In genomic region chr11:74592063-74592440, GRCh38 we compare ENCODE assay signal across 8 cellular contexts. TPM values are rescaled to one million over a fixed set of nuclear protein-coding genes. Genes with fewer than 3 reads are reported as not detected.
A peak's percentile ranks its signal among the peaks of the same experiment; 100 is the strongest.
DNase-seq lines count a peak whose midpoint lies in the region; ATAC-seq and TF ChIP-seq lines count a peak whose summit lies in the region.

No MANE protein-coding gene starts in this region.

- peak overlapping the region; percentile 85 for H3K4me2 ChIP-seq in DOHH2 (ENCODE audit: low read length)

- H3K9me2 ChIP-seq in DOHH2 (replicated peaks; ENCODE audit: control insufficient read depth, low read length) = no peaks in the 10 kb centered on the region

- peak overlapping the region; percentile 91 for H3K4me3 ChIP-seq in DOHH2 (ENCODE audit: low read length)
- peak overlapping the region; percentile 86 for H3K4me3 ChIP-seq in MG63
- H3K4me3 ChIP-seq in ectodermal cell (ENCODE audit: insufficient read depth, low read depth, low read length) = peak overlapping the region; percentile 100
- H3K4me3 ChIP-seq in naive thymus-derived CD4-positive, alpha-beta T cell (ENCODE audit: low read length) = peak overlapping the region; percentile 98

- peaks cover 0 to 9% (median 0%) of the 10 kb centered on the region in 5 donors for H3K27me3 Mint-ChIP-seq in naive thymus-derived CD4-positive, alpha-beta T cell

- H4K20me1 ChIP-seq in DOHH2 (ENCODE audit: control insufficient read depth, insufficient read depth, low read depth, low read length) = no peaks in the 10 kb centered on the region

- no peak for ATAC-seq in naive thymus-derived CD4-positive, alpha-beta T cell

- DNase-seq in MG63 = no peak
- DNase-seq in naive thymus-derived CD4-positive, alpha-beta T cell = no peak
- no peak for DNase-seq in UCSD-AML1 (lab: John Stamatoyannopoulos, UW; ENCODE audit: unreplicated experiment)
- DNase-seq in activated CD8-positive, alpha-beta memory T cell treated with anti-CD3 and anti-CD28 coated beads, Interleukin-2, amount 50 U/mL, for 48 hours = no peak
- no peak for DNase-seq in HuH-7.5 (ENCODE audit: low spot score)
- no peak for DNase-seq in occipital lobe (lab: John Stamatoyannopoulos, UW)

- intact Hi-C loops in naive thymus-derived CD4-positive, alpha-beta T cell (cut with micrococcal nuclease) = loop anchor here (1.0 to 10.0 kb wide), 13 partner anchors 99 to 1853 kb away; partner anchors contain the start of genes C2CD3 (in 2 of the 2), LIPT2 (in 2 of the 2), PGM2L1 (in 2 of the 2) and PPME1 (in 2 of the 2)

- 30 to 33% methylated on average over 6 of the region's 7 CpGs for WGBS in ectodermal cell, 2 experiments

- H3K9me3 Mint-ChIP-seq in naive thymus-derived CD4-positive, alpha-beta T cell = peaks cover 0 to 1% (median 0%) of the 10 kb centered on the region in 11 donors

- H3K27ac Mint-ChIP-seq in naive thymus-derived CD4-positive, alpha-beta T cell = peak overlapping the region; percentile 90 to 99 (median 95)

- peaks cover 42% of the 10 kb centered on the region for H3K36me3 ChIP-seq in DOHH2 (ENCODE audit: control insufficient read depth, low read length)
- peaks cover 29% of the 10 kb centered on the region for H3K36me3 ChIP-seq in MG63
- H3K36me3 ChIP-seq in ectodermal cell (ENCODE audit: control insufficient read depth, insufficient read depth, low read length) = peaks cover 14% of the 10 kb centered on the region
- peaks cover 0 to 5% (median 0%) of the 10 kb centered on the region in 3 experiments for H3K36me3 ChIP-seq in naive thymus-derived CD4-positive, alpha-beta T cell (ENCODE audit: control insufficient read depth in 2 of 3, insufficient read depth in 3 of 3, low read length in 3 of 3)

- no peaks in the 10 kb centered on the region for H3K27me3 ChIP-seq in DOHH2 (ENCODE audit: control insufficient read depth, low read length)
- H3K27me3 ChIP-seq in MG63 = no peaks in the 10 kb centered on the region
- H3K27me3 ChIP-seq in ectodermal cell (ENCODE audit: control insufficient read depth, insufficient read depth, low read length, poor library complexity, severe bottlenecking) = no peaks in the 10 kb centered on the region
- no peaks in the 10 kb centered on the region for H3K27me3 ChIP-seq in naive thymus-derived CD4-positive, alpha-beta T cell (ENCODE audit: control insufficient read depth in 2 of 2, insufficient read depth in 2 of 2, low read length in 2 of 2)

- peaks cover 45% of the 10 kb centered on the region for H3K79me2 ChIP-seq in DOHH2 (ENCODE audit: control insufficient read depth, low read length)

- H3K36me3 Mint-ChIP-seq in naive thymus-derived CD4-positive, alpha-beta T cell = peaks cover 0 to 23% (median 7%) of the 10 kb centered on the region in 5 donors

- peaks cover 18% of the 10 kb centered on the region for H3K4me1 ChIP-seq in DOHH2 (ENCODE audit: control insufficient read depth, low read length)
- peaks cover 8% of the 10 kb centered on the region for H3K4me1 ChIP-seq in ectodermal cell (ENCODE audit: control insufficient read depth, insufficient read depth, low read length)
- peaks cover 9% of the 10 kb centered on the region in 2 donors for H3K4me1 ChIP-seq in naive thymus-derived CD4-positive, alpha-beta T cell (ENCODE audit: control insufficient read depth in 2 of 2, insufficient read depth in 2 of 2, low read length in 2 of 2)

- no peak for TF ChIP-seq CTCF in DOHH2 (IDR thresholded peaks at IDR 0.05; ENCODE audit: low read depth, low read length, poor library complexity, severe bottlenecking)

- CTCF ChIA-PET in naive thymus-derived CD4-positive, alpha-beta T cell (lab: Charles Lee) = interaction anchor here (0.6 kb wide), 1 partner anchor 679 kb away, joined by 5 read pairs; no protein-coding TSS in a partner anchor

- peaks cover 7 to 33% (median 27%) of the 10 kb centered on the region in 7 donors for H3K4me1 Mint-ChIP-seq in naive thymus-derived CD4-positive, alpha-beta T cell

- POLR2A ChIA-PET in naive thymus-derived CD4-positive, alpha-beta T cell (lab: Charles Lee) = interaction anchor here (0.7 to 2.8 kb wide), 5 partner anchors 11 to 813 kb away, joined by 3 to 32 read pairs (median 4); partner anchors contain the start of gene LIPT2

- no peaks in the 10 kb centered on the region for H3F3A ChIP-seq in DOHH2 (ENCODE audit: control insufficient read depth, insufficient read depth)

- H3K27ac ChIP-seq in DOHH2 (ENCODE audit: low read depth, low read length) = no peak overlapping the region
- H3K27ac ChIP-seq in ectodermal cell (ENCODE audit: insufficient read depth, low read depth, low read length, poor library complexity, severe bottlenecking) = no peak overlapping the region
- peak overlapping the region; percentile 96 for H3K27ac ChIP-seq in naive thymus-derived CD4-positive, alpha-beta T cell (ENCODE audit: low read depth, low read length)

- H3K4me3 Mint-ChIP-seq in naive thymus-derived CD4-positive, alpha-beta T cell = peak overlapping the region; percentile 90 to 100 (median 92)

- no peaks in the 10 kb centered on the region for H3K9me3 ChIP-seq in DOHH2 (ENCODE audit: control insufficient read depth, insufficient read depth, low read length)
- H3K9me3 ChIP-seq in MG63 = no peaks in the 10 kb centered on the region
- H3K9me3 ChIP-seq in ectodermal cell (ENCODE audit: control insufficient read depth, low read length) = no peaks in the 10 kb centered on the region
- no peaks in the 10 kb centered on the region for H3K9me3 ChIP-seq in naive thymus-derived CD4-positive, alpha-beta T cell (ENCODE audit: control insufficient read depth in 2 of 3, low read length in 3 of 3)

RNA-seq across cellular contexts. Expression of gene POLD3, which starts 0.3 kb away (rescaled TPM):
- total RNA-seq in MG63 (2014; rRNA removed; shearing (Covaris generic); ENCODE audit: low replicate concordance) = 22.9 and 39.2 TPM in 2 replicates
- 53.6 TPM for polyA plus RNA-seq in ectodermal cell (2013, experiment 1 of 4)
- polyA plus RNA-seq in ectodermal cell (2013, experiment 2 of 4) = 58.1 TPM
- 39.3 TPM for polyA plus RNA-seq in ectodermal cell (2013, experiment 3 of 4)
- 41.4 TPM for polyA plus RNA-seq in ectodermal cell (2013, experiment 4 of 4)
- total RNA-seq in naive thymus-derived CD4-positive, alpha-beta T cell = 10 to 100 TPM in 4 of 5 experiments, 1 to 10 TPM in 1; 8.0 to 40.8 (median 14.7) TPM
- polyA plus RNA-seq in naive thymus-derived CD4-positive, alpha-beta T cell = 10 to 100 TPM; 10.3 to 16.4 TPM
- 14.5 TPM for total RNA-seq in occipital lobe
